In the genomic region with DNA sequence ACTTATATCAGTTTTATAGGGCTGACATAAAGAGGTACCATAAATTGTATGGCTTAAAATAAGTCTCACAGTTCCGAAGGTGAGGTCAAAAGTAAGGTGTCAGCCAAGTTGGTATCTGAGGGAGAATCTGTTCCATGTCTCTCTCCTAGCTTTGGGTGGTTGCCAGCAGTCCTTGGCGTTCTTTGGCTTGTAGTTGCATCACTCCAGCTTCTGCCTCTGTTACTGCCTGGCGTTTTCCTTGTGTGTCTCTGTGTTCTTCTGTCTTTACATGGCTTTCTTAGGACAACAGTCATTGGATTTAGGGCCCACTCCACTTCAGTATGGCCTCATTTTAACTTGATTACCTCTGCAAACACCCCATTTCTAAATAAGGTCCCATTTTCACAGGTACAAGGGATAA, we compare ENCODE assay signal across 1 cellular context.
A peak's percentile ranks its signal among the peaks of the same experiment; 100 is the strongest.
TF ChIP-seq lines count a peak whose summit lies in the region.

No MANE protein-coding gene starts in this region.

TF ChIP-seq in IMR-90, 13 proteins besides CTCF, POLR2A, EP300 and RAD21:
- TF ChIP-seq FOS (IDR thresholded peaks at IDR 0.05; ENCODE audit: low read depth, low read length) (no peak), CEBPB (IDR thresholded peaks at IDR 0.05; ENCODE audit: low read depth, low read length) (peak; percentile 65)
